ENCODE assay signal across 1 cellular context in the genomic region with DNA sequence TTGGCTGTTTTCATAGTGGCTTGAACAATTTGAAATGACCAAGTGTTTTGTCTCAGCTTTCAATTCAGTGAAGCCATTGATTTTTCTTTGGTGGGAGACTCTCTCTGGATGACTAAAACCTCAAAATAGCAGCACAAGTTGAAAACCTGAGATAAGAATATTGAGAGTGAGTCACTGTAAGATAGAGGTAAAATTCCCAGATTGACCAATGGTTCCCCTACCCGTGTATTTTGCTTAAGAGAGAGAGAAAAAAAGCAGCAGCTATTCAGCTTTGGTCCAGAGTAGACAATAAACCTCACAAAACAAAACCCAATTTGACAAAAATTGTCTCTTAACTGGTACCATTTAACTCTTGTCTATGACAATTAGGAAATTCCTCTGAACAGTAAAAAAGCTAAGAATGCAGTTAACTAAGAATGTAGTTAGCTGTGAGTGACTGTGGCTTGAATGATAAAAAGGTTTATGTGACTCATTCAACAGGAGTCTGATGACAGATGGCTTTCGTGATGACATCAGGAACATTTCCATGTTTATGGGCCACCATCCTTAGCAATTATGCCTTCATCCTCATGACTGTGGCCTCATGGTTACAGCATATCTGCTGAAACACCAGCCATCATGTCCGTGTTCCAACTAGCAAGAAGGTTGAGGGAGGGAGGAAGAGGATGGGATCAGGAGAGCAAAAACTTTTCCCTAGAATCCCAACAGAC.
A peak's percentile ranks its signal among the peaks of the same experiment; 100 is the strongest.
TF ChIP-seq lines count a peak whose summit lies in the region.

No MANE protein-coding gene starts in this region.

TF ChIP-seq in HEK293, 187 proteins besides CTCF, POLR2A, EP300 and RAD21 (continued from another document and continues in another):
- TF ChIP-seq, protein P1, sequence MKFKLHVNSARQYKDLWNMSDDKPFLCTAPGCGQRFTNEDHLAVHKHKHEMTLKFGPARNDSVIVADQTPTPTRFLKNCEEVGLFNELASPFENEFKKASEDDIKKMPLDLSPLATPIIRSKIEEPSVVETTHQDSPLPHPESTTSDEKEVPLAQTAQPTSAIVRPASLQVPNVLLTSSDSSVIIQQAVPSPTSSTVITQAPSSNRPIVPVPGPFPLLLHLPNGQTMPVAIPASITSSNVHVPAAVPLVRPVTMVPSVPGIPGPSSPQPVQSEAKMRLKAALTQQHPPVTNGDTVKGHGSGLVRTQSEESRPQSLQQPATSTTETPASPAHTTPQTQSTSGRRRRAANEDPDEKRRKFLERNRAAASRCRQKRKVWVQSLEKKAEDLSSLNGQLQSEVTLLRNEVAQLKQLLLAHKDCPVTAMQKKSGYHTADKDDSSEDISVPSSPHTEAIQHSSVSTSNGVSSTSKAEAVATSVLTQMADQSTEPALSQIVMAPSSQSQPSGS (tag by site-specific recombination; IDR thresholded peaks at IDR 0.05; ENCODE audit: low read depth): 0 out of 2 replicates have a peak, but pooled peaks have one; percentile 28
- TF ChIP-seq, protein P2, sequence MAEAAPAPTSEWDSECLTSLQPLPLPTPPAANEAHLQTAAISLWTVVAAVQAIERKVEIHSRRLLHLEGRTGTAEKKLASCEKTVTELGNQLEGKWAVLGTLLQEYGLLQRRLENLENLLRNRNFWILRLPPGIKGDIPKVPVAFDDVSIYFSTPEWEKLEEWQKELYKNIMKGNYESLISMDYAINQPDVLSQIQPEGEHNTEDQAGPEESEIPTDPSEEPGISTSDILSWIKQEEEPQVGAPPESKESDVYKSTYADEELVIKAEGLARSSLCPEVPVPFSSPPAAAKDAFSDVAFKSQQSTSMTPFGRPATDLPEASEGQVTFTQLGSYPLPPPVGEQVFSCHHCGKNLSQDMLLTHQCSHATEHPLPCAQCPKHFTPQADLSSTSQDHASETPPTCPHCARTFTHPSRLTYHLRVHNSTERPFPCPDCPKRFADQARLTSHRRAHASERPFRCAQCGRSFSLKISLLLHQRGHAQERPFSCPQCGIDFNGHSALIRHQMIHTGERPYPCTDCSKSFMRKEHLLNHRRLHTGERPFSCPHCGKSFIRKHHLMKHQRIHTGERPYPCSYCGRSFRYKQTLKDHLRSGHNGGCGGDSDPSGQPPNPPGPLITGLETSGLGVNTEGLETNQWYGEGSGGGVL (tag by site-specific recombination; IDR thresholded peaks at IDR 0.05): no peak
- TF ChIP-seq ZNF121 (tag by site-specific recombination; IDR thresholded peaks at IDR 0.05): no peak
- no peak for TF ChIP-seq ZBTB8A (tag by site-specific recombination; IDR thresholded peaks at IDR 0.05)
- TF ChIP-seq ZNF2 (tag by site-specific recombination; IDR thresholded peaks at IDR 0.05): no peak
- TF ChIP-seq ZSCAN4 (tag by site-specific recombination; IDR thresholded peaks at IDR 0.05): no peak
- TF ChIP-seq, protein P3, sequence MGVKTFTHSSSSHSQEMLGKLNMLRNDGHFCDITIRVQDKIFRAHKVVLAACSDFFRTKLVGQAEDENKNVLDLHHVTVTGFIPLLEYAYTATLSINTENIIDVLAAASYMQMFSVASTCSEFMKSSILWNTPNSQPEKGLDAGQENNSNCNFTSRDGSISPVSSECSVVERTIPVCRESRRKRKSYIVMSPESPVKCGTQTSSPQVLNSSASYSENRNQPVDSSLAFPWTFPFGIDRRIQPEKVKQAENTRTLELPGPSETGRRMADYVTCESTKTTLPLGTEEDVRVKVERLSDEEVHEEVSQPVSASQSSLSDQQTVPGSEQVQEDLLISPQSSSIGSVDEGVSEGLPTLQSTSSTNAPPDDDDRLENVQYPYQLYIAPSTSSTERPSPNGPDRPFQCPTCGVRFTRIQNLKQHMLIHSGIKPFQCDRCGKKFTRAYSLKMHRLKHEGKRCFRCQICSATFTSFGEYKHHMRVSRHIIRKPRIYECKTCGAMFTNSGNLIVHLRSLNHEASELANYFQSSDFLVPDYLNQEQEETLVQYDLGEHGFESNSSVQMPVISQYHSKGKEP (tag by site-specific recombination; IDR thresholded peaks at IDR 0.05): no peak
- no peak for TF ChIP-seq GLI4 (tag by site-specific recombination; IDR thresholded peaks at IDR 0.05)
- no peak for TF ChIP-seq ZNF292 (tag by site-specific recombination; IDR thresholded peaks at IDR 0.05; ENCODE audit: borderline replicate concordance, low read depth)
- TF ChIP-seq ZNF776 (tag by site-specific recombination; IDR thresholded peaks at IDR 0.05; ENCODE audit: borderline replicate concordance): no peak
- TF ChIP-seq ZNF157 (tag by site-specific recombination; IDR thresholded peaks at IDR 0.05): no peak
- no peak for TF ChIP-seq HOXD13 (CRISPR knock-in tag; IDR thresholded peaks at IDR 0.05; ENCODE audit: borderline replicate concordance)
- TF ChIP-seq SETDB1 (IDR thresholded peaks at IDR 0.05; ENCODE audit: insufficient read length, low read length): peak; percentile 98
- no peak for TF ChIP-seq ZNF416 (tag by site-specific recombination; IDR thresholded peaks at IDR 0.05)
- peak; percentile 55; the same call in 1 of the 2 replicates for TF ChIP-seq ZNF366 (tag by site-specific recombination; conservative IDR thresholded peaks at IDR 0.05)
- TF ChIP-seq ZNF585B (tag by site-specific recombination; IDR thresholded peaks at IDR 0.05): no peak
- TF ChIP-seq, protein P4, sequence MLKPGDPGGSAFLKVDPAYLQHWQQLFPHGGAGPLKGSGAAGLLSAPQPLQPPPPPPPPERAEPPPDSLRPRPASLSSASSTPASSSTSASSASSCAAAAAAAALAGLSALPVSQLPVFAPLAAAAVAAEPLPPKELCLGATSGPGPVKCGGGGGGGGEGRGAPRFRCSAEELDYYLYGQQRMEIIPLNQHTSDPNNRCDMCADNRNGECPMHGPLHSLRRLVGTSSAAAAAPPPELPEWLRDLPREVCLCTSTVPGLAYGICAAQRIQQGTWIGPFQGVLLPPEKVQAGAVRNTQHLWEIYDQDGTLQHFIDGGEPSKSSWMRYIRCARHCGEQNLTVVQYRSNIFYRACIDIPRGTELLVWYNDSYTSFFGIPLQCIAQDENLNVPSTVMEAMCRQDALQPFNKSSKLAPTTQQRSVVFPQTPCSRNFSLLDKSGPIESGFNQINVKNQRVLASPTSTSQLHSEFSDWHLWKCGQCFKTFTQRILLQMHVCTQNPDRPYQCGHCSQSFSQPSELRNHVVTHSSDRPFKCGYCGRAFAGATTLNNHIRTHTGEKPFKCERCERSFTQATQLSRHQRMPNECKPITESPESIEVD (tag by site-specific recombination; IDR thresholded peaks at IDR 0.05): 0 out of 2 replicates have a peak, but pooled peaks have one; percentile 44
- peak; percentile 69 for TF ChIP-seq SP7 (tag by site-specific recombination; IDR thresholded peaks at IDR 0.05)
- TF ChIP-seq ZNF302 (tag by site-specific recombination; IDR thresholded peaks at IDR 0.05; ENCODE audit: low read depth): no peak
- peak; percentile 78 for TF ChIP-seq ZNF629 (tag by site-specific recombination; IDR thresholded peaks at IDR 0.05)
- no peak for TF ChIP-seq ZNF843 (tag by site-specific recombination; IDR thresholded peaks at IDR 0.05)
- TF ChIP-seq ZNF16 (tag by site-specific recombination; IDR thresholded peaks at IDR 0.05; ENCODE audit: low read depth): no peak
- no peak for TF ChIP-seq ZBTB26 (tag by site-specific recombination; optimal IDR thresholded peaks at IDR 0.05)
- no peak for TF ChIP-seq YY1 (tag by site-specific recombination; IDR thresholded peaks at IDR 0.05)
- no peak for TF ChIP-seq ZNF555 (tag by site-specific recombination; conservative IDR thresholded peaks at IDR 0.05)
- no peak for TF ChIP-seq ZNF837 (tag by site-specific recombination; IDR thresholded peaks at IDR 0.05)
- TF ChIP-seq, protein P5, sequence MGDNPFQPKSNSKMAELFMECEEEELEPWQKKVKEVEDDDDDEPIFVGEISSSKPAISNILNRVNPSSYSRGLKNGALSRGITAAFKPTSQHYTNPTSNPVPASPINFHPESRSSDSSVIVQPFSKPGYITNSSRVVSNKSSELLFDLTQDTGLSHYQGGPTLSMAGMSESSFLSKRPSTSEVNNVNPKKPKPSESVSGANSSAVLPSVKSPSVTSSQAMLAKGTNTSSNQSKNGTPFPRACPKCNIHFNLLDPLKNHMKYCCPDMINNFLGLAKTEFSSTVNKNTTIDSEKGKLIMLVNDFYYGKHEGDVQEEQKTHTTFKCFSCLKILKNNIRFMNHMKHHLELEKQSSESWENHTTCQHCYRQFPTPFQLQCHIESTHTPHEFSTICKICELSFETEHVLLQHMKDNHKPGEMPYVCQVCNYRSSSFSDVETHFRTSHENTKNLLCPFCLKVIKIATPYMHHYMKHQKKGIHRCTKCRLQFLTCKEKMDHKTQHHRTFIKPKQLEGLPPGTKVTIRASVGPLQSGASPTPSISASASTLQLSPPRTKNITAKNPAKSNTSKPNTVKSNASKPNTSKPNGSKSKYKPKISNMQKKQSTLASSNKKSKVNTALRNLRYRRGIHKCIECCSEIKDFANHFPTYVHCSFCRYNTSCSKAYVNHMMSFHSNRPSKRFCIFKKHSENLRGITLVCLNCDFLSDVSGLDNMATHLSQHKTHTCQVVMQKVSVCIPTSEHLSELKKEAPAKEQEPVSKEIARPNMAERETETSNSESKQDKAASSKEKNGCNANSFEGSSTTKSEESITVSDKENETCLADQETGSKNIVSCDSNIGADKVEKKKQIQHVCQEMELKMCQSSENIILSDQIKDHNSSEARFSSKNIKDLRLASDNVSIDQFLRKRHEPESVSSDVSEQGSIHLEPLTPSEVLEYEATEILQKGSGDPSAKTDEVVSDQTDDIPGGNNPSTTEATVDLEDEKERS (tag by site-specific recombination; IDR thresholded peaks at IDR 0.05): peak; percentile 89
- TF ChIP-seq WT1 (tag by site-specific recombination; IDR thresholded peaks at IDR 0.05): no peak
- no peak for TF ChIP-seq IKZF3 (tag by site-specific recombination; IDR thresholded peaks at IDR 0.05)
- no peak for TF ChIP-seq ZNF596 (tag by site-specific recombination; IDR thresholded peaks at IDR 0.05)
- TF ChIP-seq ZNF529 (tag by site-specific recombination; IDR thresholded peaks at IDR 0.05; ENCODE audit: insufficient replicate concordance): no peak
- no peak for TF ChIP-seq ZNF521 (tag by site-specific recombination; IDR thresholded peaks at IDR 0.05)
- TF ChIP-seq GLI2 (tag by site-specific recombination; IDR thresholded peaks at IDR 0.05; ENCODE audit: borderline replicate concordance, low read depth): no peak
- TF ChIP-seq, protein P6, sequence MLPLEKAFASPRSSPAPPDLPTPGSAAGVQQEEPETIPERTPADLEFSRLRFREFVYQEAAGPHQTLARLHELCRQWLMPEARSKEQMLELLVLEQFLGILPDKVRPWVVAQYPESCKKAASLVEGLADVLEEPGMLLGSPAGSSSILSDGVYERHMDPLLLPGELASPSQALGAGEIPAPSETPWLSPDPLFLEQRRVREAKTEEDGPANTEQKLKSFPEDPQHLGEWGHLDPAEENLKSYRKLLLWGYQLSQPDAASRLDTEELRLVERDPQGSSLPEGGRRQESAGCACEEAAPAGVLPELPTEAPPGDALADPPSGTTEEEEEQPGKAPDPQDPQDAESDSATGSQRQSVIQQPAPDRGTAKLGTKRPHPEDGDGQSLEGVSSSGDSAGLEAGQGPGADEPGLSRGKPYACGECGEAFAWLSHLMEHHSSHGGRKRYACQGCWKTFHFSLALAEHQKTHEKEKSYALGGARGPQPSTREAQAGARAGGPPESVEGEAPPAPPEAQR (tag by site-specific recombination; IDR thresholded peaks at IDR 0.05): no peak
- TF ChIP-seq ZNF184 (tag by site-specific recombination; IDR thresholded peaks at IDR 0.05): 0 out of 2 replicates have a peak, but pooled peaks have one; percentile 37
- no peak for TF ChIP-seq ZNF560 (tag by site-specific recombination; IDR thresholded peaks at IDR 0.05; ENCODE audit: borderline replicate concordance)
- TF ChIP-seq ZBTB49 (tag by site-specific recombination; IDR thresholded peaks at IDR 0.05; ENCODE audit: low read depth): no peak
- peak; percentile 20; the same call in 1 of the 2 replicates for TF ChIP-seq ZBTB21 (tag by site-specific recombination; IDR thresholded peaks at IDR 0.05)
